In the genomic region with DNA sequence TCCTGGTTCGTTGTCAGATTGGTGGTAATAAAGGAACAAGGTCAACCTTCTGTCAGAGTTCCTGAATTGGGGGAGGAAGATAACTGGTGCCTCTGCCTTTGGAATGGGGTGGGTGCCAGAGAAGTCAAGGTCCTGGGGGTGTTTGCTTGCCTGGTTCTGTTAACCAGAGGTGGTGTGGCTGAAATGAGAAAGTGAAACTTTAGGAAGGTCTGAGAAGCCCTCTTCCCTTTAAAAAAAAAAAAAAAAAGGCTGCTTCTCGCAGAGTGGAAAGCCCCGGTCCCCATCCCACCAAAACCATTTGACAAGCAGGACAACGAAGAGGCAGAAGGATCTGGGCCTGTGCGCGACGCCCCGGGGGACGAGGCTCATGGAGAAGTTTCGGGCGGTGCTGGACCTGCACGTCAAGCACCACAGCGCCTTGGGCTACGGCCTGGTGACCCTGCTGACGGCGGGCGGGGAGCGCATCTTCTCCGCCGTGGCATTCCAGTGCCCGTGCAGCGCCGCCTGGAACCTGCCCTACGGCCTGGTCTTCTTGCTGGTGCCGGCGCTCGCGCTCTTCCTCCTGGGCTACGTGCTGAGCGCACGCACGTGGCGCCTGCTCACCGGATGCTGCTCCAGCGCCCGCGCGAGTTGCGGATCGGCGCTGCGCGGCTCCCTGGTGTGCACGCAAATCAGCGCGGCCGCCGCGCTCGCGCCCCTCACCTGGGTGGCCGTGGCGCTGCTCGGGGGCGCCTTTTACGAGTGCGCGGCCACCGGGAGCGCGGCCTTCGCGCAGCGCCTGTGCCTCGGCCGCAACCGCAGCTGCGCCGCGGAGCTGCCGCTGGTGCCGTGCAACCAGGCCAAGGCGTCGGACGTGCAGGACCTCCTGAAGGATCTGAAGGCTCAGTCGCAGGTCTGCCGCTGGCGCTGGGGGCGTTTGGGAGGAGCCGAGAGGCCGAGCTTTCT, we compare ENCODE assay signal across 9 cellular contexts. TPM values are rescaled to one million over a fixed set of nuclear protein-coding genes. Genes with fewer than 3 reads are reported as not detected.
DNase-seq lines count a peak whose midpoint lies in the region; ATAC-seq and TF ChIP-seq lines count a peak whose summit lies in the region.
"Had no signal": no experiment of that assay in that cellular context is flagged by ENCODE, and none has a peak within 500 bp of the region (broad histone marks: within the 10 kb centered on the region; RNA-seq: fewer than 3 reads in every experiment).

No MANE protein-coding gene starts in this region.

- peaks cover 8 to 11% of the 10 kb centered on the region in 2 donors for H3K36me3 Mint-ChIP-seq in CD14-positive monocyte
- peaks cover 14% of the 10 kb centered on the region for H3K36me3 Mint-ChIP-seq in T-helper 2 cell treated with Interferon-gamma antibody and Interleukin-4, amounts not matched to agents 5 μg/mL and 100 μg/mL, for 36 hours (ENCODE audit: low read depth)
- H3K36me3 Mint-ChIP-seq in chondrocyte (ENCODE audit: low read depth): no peaks in the 10 kb centered on the region

- H3K4me3 ChIP-seq in left lung: peak overlapping the region; percentile 26 to 45

- intact Hi-C loops in CD14-positive monocyte (cut with micrococcal nuclease) (loop anchor here in 1 of 2 donors (2.0 kb wide), 1 partner anchor 13 kb away; no protein-coding TSS in a partner anchor), left lung (cut with DNase I) (no loop called here)

- H3K4me3 Mint-ChIP-seq in CD14-positive monocyte (peak overlapping the region; percentile 87 to 93), chondrocyte (ENCODE audit: unreplicated experiment) (peak overlapping the region; percentile 61)
- H3K4me3 Mint-ChIP-seq in T-helper 2 cell treated with Interferon-gamma antibody and Interleukin-4, amounts not matched to agents 5 μg/mL and 100 μg/mL, for 36 hours: peak overlapping the region; percentile 75

- H3K9me3 Mint-ChIP-seq in CD14-positive monocyte (peaks cover 0 to 3% (median 0%) of the 10 kb centered on the region in 7 donors), chondrocyte (ENCODE audit: low read depth) (no peaks in the 10 kb centered on the region)
- H3K9me3 Mint-ChIP-seq in T-helper 2 cell treated with Interferon-gamma antibody and Interleukin-4, amounts not matched to agents 5 μg/mL and 100 μg/mL, for 36 hours: no peaks in the 10 kb centered on the region

- H3K27me3 ChIP-seq in left lung: peaks cover 0 to 14% of the 10 kb centered on the region in 2 donors

- no peaks in the 10 kb centered on the region for H3K9me3 ChIP-seq in left lung
- H3K9me3 ChIP-seq: uterus had no signal

- H3K27ac ChIP-seq in left lung: peak overlapping the region in 1 of 2 donors; percentile 70
- H3K27ac ChIP-seq: uterus had no signal

- H3K27ac Mint-ChIP-seq in CD14-positive monocyte: peak overlapping the region; percentile 79 to 91 (median 87)
- H3K27ac Mint-ChIP-seq in T-helper 2 cell treated with Interferon-gamma antibody and Interleukin-4, amounts not matched to agents 5 μg/mL and 100 μg/mL, for 36 hours: peak overlapping the region; percentile 51
- no peak overlapping the region for H3K27ac Mint-ChIP-seq in chondrocyte (ENCODE audit: unreplicated experiment)

- peak; percentile 91 for ATAC-seq in GM19328 (IDR thresholded peaks at IDR 0.05; ENCODE audit: unreplicated experiment)
- ATAC-seq in HG03442 (IDR thresholded peaks at IDR 0.05; ENCODE audit: unreplicated experiment): peak; percentile 77
- peak; percentile 83 for ATAC-seq in left lung

- DNase-seq in CD14-positive monocyte (ENCODE audit: low spot score) (peak; percentile 52), chondrocyte (ENCODE audit: low spot score) (no peak), left lung (peak; percentile 64 to 94), SHP77 treated with DMSO at 0.1 percent for 48 hours (lab: John Stamatoyannopoulos, UW) (no peak)
- peak; percentile 64 for DNase-seq in T-helper 2 cell treated with Interferon-gamma antibody and Interleukin-4, amounts not matched to agents 5 μg/mL and 100 μg/mL, for 36 hours (ENCODE audit: low spot score)
- peak; percentile 29 for DNase-seq in stimulated activated CD4-positive, alpha-beta T cell treated with anti-CD3 and anti-CD28 coated beads, Interleukin-4, amount 100 ng/mL, for 24 hours

- no peak for TF ChIP-seq CTCF in CD14-positive monocyte (IDR thresholded peaks at IDR 0.05)
- peak; percentile 23 for TF ChIP-seq CTCF in chondrocyte (IDR thresholded peaks at IDR 0.05)
- TF ChIP-seq CTCF in left lung (IDR thresholded peaks at IDR 0.05): no peak

- peaks cover 0 to 3% (median 2%) of the 10 kb centered on the region in 3 donors for H3K27me3 Mint-ChIP-seq in CD14-positive monocyte (ENCODE audit: low read depth in 3 of 3)
- H3K27me3 Mint-ChIP-seq in T-helper 2 cell treated with Interferon-gamma antibody and Interleukin-4, amounts not matched to agents 5 μg/mL and 100 μg/mL, for 36 hours (ENCODE audit: low read depth): peaks cover 41% of the 10 kb centered on the region
- H3K27me3 Mint-ChIP-seq in chondrocyte (ENCODE audit: low read depth): no peaks in the 10 kb centered on the region

- H3K4me1 Mint-ChIP-seq in CD14-positive monocyte: peaks cover 68% of the 10 kb centered on the region
- H3K4me1 Mint-ChIP-seq in T-helper 2 cell treated with Interferon-gamma antibody and Interleukin-4, amounts not matched to agents 5 μg/mL and 100 μg/mL, for 36 hours (ENCODE audit: low read depth): peaks cover 55% of the 10 kb centered on the region
- H3K4me1 Mint-ChIP-seq in chondrocyte (ENCODE audit: low read depth): peaks cover 13% of the 10 kb centered on the region

- no peaks in the 10 kb centered on the region for H3K36me3 ChIP-seq in left lung
- H3K36me3 ChIP-seq: uterus had no signal

- peaks cover 5 to 54% of the 10 kb centered on the region in 2 donors for H3K4me1 ChIP-seq in left lung
- H3K4me1 ChIP-seq: uterus had no signal

RNA-seq across cellular contexts. Expression of gene CALHM6, which starts 0.7 kb away (rescaled TPM):
- 100 to 1,000 TPM; 261 to 367 TPM for polyA plus RNA-seq in CD14-positive monocyte
- 1.9 to 3.6 TPM (median 2.7 TPM) in 3 replicates for total RNA-seq in chondrocyte
- total RNA-seq in left lung: 1 to 10 TPM; 2.1 to 6.4 TPM

RNA-seq across cellular contexts. Expression of gene CALHM5, which starts 49.6 kb away (rescaled TPM):
- not detected for polyA plus RNA-seq in CD14-positive monocyte
- total RNA-seq in chondrocyte: 9.7 to 10.8 TPM (median 10.4 TPM) in 3 replicates
- total RNA-seq in left lung: 1 to 10 TPM; 2.3 to 2.9 TPM

Comparison
In these comparisons a context has a peak if more than half of its experiments do, and no peak if none do; other contexts are left out.
1. DNase-seq: peak in CD14-positive monocyte (single experiment), T-helper 2 cell treated with Interferon-gamma antibody and Interleukin-4, amounts not matched to agents 5 μg/mL and 100 μg/mL, for 36 hours (single experiment), left lung (2 of 2) and stimulated activated CD4-positive, alpha-beta T cell treated with anti-CD3 and anti-CD28 coated beads, Interleukin-4, amount 100 ng/mL, for 24 hours (single experiment); none in chondrocyte (single experiment) and SHP77 treated with DMSO at 0.1 percent for 48 hours (single experiment).
2. Peak in every context shown above with its lines, with median percentiles within 50 percentile points of each other: H3K4me3 Mint-ChIP-seq and ATAC-seq.